In the genomic region with DNA sequence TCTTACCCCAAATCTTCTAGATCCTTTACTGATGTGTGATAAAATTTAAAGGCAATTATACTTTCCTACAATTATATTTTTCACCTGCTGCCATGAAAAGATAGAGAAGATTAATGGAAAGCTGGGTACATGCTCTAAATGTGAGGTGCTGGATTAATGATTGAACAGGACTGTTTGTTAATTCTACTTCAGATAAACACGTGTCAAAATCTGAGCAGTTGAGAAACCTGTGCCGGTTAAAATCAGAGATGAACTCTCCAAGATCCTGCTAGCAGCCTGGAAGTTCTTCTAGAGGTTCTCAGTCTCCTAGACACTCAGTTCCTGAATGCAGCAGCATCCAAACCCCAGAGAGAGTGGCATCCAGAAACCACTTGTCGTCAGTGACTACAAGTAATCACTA, we compare ENCODE assay signal across 8 cellular contexts.
"Had no signal": no experiment of that assay in that cellular context is flagged by ENCODE, and none has a peak within 500 bp of the region (broad histone marks: within the 10 kb centered on the region; RNA-seq: fewer than 3 reads in every experiment).

No MANE protein-coding gene starts in this region.

- H3K36me3 ChIP-seq: HAP-1 had no signal

- H3K4me3 Mint-ChIP-seq: HFFc6 had no signal

- H3K4me3 ChIP-seq: GM23248, HAP-1, K562 had no signal

- H3K9ac ChIP-seq: GM23248 had no signal

- H3K9me3 ChIP-seq: HAP-1 had no signal

- H3K27ac ChIP-seq: GM23248, HL-60 had no signal

- H3K4me1 ChIP-seq: HAP-1 had no signal

- H3K27ac Mint-ChIP-seq: HFFc6 had no signal

- H3K9me3 Mint-ChIP-seq: HFFc6 had no signal

- DNase-seq: GM23248, GOT3, HFFc6, IMR-90 had no signal

- ATAC-seq: HCT116, K562 had no signal

- H2AFZ ChIP-seq: GM23248 had no signal
